In genomic region chr14:69701857-69702256, GRCh38 we compare ENCODE assay signal across 1 cellular context.
TF ChIP-seq lines count a peak whose summit lies in the region.

No MANE protein-coding gene starts in this region.

TF ChIP-seq in K562, 482 proteins besides CTCF, POLR2A, EP300 and RAD21 (continued from another document and continues in another):
- TF ChIP-seq ETV6 (IDR thresholded peaks at IDR 0.05; ENCODE audit: borderline replicate concordance in 1 of 2, low read depth in 2 of 2, low read length in 1 of 2) (no peak), ETV6 (CRISPR knock-in tag; IDR thresholded peaks at IDR 0.05; ENCODE audit: borderline replicate concordance) (no peak), GABPB1 (CRISPR knock-in tag; IDR thresholded peaks at IDR 0.05) (no peak), TRIM28 (IDR thresholded peaks at IDR 0.05) (no peak), GTF2B (IDR thresholded peaks at IDR 0.05; ENCODE audit: extremely low read depth, insufficient read length) (no peak), KDM1A (IDR thresholded peaks at IDR 0.05) (peak in 1 of 2 experiments; percentile 10; a peak in 1 of 4 replicates), ZNF184 (CRISPR knock-in tag; IDR thresholded peaks at IDR 0.05) (no peak), U2AF1 (optimal IDR thresholded peaks at IDR 0.05; ENCODE audit: low read depth, low read length) (no peak), DEAF1 (CRISPR knock-in tag; IDR thresholded peaks at IDR 0.05) (no peak), ZNF644 (tag; IDR thresholded peaks at IDR 0.05; ENCODE audit: low read depth) (no peak), KDM5B (IDR thresholded peaks at IDR 0.05; ENCODE audit: insufficient replicate concordance, low read depth, low read length) (no peak), RAD51 (IDR thresholded peaks at IDR 0.05; ENCODE audit: borderline replicate concordance, low read depth) (no peak), NR3C1 (CRISPR knock-in tag; IDR thresholded peaks at IDR 0.05) (no peak), CCAR2 (IDR thresholded peaks at IDR 0.05; ENCODE audit: low read depth, low read length) (no peak), FUS (optimal IDR thresholded peaks at IDR 0.05; ENCODE audit: low read depth, low read length) (no peak), ASH1L (IDR thresholded peaks at IDR 0.05; ENCODE audit: borderline replicate concordance, low read depth, partially characterized antibody) (no peak), ETV5 (CRISPR knock-in tag; IDR thresholded peaks at IDR 0.05; ENCODE audit: low read depth) (no peak), TCF7L2 (IDR thresholded peaks at IDR 0.05; ENCODE audit: low read depth, low read length) (no peak), NRF1 (conservative IDR thresholded peaks at IDR 0.05 in 1 of 2, IDR thresholded peaks at IDR 0.05 in 1 of 2) (no peak), ARID1B (IDR thresholded peaks at IDR 0.05) (peak; percentile 92), ZNF133 (CRISPR knock-in tag; IDR thresholded peaks at IDR 0.05) (no peak), EHMT2 (IDR thresholded peaks at IDR 0.05) (no peak), ETS1 (conservative IDR thresholded peaks at IDR 0.05; ENCODE audit: control insufficient read depth, low read depth, low read length) (no peak), HNRNPLL (IDR thresholded peaks at IDR 0.05; ENCODE audit: low read depth, low read length, poor library complexity, severe bottlenecking) (no peak), ATF3 (IDR thresholded peaks at IDR 0.05) (no peak), ATF3 (CRISPR knock-in tag; conservative IDR thresholded peaks at IDR 0.05) (no peak), REST (CRISPR knock-in tag; IDR thresholded peaks at IDR 0.05; ENCODE audit: low read depth) (no peak), HDAC8 (tag; IDR thresholded peaks at IDR 0.05) (no peak)
- TF ChIP-seq, protein P1, sequence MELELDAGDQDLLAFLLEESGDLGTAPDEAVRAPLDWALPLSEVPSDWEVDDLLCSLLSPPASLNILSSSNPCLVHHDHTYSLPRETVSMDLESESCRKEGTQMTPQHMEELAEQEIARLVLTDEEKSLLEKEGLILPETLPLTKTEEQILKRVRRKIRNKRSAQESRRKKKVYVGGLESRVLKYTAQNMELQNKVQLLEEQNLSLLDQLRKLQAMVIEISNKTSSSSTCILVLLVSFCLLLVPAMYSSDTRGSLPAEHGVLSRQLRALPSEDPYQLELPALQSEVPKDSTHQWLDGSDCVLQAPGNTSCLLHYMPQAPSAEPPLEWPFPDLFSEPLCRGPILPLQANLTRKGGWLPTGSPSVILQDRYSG (tag; conservative IDR thresholded peaks at IDR 0.05; ENCODE audit: low read depth), result peak; percentile 54
- TF ChIP-seq, protein P2, sequence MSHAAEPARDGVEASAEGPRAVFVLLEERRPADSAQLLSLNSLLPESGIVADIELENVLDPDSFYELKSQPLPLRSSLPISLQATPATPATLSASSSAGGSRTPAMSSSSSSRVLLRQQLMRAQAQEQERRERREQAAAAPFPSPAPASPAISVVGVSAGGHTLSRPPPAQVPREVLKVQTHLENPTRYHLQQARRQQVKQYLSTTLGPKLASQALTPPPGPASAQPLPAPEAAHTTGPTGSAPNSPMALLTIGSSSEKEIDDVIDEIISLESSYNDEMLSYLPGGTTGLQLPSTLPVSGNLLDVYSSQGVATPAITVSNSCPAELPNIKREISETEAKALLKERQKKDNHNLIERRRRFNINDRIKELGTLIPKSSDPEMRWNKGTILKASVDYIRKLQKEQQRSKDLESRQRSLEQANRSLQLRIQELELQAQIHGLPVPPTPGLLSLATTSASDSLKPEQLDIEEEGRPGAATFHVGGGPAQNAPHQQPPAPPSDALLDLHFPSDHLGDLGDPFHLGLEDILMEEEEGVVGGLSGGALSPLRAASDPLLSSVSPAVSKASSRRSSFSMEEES (CRISPR knock-in tag; IDR thresholded peaks at IDR 0.05), result no peak
- TF ChIP-seq, protein P3, sequence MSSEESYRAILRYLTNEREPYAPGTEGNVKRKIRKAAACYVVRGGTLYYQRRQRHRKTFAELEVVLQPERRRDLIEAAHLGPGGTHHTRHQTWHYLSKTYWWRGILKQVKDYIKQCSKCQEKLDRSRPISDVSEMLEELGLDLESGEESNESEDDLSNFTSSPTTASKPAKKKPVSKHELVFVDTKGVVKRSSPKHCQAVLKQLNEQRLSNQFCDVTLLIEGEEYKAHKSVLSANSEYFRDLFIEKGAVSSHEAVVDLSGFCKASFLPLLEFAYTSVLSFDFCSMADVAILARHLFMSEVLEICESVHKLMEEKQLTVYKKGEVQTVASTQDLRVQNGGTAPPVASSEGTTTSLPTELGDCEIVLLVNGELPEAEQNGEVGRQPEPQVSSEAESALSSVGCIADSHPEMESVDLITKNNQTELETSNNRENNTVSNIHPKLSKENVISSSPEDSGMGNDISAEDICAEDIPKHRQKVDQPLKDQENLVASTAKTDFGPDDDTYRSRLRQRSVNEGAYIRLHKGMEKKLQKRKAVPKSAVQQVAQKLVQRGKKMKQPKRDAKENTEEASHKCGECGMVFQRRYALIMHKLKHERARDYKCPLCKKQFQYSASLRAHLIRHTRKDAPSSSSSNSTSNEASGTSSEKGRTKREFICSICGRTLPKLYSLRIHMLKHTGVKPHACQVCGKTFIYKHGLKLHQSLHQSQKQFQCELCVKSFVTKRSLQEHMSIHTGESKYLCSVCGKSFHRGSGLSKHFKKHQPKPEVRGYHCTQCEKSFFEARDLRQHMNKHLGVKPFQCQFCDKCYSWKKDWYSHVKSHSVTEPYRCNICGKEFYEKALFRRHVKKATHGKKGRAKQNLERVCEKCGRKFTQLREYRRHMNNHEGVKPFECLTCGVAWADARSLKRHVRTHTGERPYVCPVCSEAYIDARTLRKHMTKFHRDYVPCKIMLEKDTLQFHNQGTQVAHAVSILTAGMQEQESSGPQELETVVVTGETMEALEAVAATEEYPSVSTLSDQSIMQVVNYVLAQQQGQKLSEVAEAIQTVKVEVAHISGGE (CRISPR knock-in tag; IDR thresholded peaks at IDR 0.05), result no peak; a peak in 1 of 6 replicates
- TF ChIP-seq, protein P4, sequence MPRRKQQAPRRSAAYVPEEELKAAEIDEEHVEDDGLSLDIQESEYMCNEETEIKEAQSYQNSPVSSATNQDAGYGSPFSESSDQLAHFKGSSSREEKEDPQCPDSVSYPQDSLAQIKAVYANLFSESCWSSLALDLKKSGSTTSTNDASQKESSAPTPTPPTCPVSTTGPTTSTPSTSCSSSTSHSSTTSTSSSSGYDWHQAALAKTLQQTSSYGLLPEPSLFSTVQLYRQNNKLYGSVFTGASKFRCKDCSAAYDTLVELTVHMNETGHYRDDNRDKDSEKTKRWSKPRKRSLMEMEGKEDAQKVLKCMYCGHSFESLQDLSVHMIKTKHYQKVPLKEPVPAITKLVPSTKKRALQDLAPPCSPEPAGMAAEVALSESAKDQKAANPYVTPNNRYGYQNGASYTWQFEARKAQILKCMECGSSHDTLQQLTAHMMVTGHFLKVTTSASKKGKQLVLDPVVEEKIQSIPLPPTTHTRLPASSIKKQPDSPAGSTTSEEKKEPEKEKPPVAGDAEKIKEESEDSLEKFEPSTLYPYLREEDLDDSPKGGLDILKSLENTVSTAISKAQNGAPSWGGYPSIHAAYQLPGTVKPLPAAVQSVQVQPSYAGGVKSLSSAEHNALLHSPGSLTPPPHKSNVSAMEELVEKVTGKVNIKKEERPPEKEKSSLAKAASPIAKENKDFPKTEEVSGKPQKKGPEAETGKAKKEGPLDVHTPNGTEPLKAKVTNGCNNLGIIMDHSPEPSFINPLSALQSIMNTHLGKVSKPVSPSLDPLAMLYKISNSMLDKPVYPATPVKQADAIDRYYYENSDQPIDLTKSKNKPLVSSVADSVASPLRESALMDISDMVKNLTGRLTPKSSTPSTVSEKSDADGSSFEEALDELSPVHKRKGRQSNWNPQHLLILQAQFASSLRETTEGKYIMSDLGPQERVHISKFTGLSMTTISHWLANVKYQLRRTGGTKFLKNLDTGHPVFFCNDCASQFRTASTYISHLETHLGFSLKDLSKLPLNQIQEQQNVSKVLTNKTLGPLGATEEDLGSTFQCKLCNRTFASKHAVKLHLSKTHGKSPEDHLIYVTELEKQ (CRISPR knock-in tag; IDR thresholded peaks at IDR 0.05), result no peak
- TF ChIP-seq, protein P5, sequence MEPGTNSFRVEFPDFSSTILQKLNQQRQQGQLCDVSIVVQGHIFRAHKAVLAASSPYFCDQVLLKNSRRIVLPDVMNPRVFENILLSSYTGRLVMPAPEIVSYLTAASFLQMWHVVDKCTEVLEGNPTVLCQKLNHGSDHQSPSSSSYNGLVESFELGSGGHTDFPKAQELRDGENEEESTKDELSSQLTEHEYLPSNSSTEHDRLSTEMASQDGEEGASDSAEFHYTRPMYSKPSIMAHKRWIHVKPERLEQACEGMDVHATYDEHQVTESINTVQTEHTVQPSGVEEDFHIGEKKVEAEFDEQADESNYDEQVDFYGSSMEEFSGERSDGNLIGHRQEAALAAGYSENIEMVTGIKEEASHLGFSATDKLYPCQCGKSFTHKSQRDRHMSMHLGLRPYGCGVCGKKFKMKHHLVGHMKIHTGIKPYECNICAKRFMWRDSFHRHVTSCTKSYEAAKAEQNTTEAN (CRISPR knock-in tag; IDR thresholded peaks at IDR 0.05), result no peak
- TF ChIP-seq, protein P6, sequence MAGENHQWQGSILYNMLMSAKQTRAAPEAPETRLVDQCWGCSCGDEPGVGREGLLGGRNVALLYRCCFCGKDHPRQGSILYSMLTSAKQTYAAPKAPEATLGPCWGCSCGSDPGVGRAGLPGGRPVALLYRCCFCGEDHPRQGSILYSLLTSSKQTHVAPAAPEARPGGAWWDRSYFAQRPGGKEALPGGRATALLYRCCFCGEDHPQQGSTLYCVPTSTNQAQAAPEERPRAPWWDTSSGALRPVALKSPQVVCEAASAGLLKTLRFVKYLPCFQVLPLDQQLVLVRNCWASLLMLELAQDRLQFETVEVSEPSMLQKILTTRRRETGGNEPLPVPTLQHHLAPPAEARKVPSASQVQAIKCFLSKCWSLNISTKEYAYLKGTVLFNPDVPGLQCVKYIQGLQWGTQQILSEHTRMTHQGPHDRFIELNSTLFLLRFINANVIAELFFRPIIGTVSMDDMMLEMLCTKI (IDR thresholded peaks at IDR 0.05; ENCODE audit: partially characterized antibody), result no peak
- TF ChIP-seq, protein P7, sequence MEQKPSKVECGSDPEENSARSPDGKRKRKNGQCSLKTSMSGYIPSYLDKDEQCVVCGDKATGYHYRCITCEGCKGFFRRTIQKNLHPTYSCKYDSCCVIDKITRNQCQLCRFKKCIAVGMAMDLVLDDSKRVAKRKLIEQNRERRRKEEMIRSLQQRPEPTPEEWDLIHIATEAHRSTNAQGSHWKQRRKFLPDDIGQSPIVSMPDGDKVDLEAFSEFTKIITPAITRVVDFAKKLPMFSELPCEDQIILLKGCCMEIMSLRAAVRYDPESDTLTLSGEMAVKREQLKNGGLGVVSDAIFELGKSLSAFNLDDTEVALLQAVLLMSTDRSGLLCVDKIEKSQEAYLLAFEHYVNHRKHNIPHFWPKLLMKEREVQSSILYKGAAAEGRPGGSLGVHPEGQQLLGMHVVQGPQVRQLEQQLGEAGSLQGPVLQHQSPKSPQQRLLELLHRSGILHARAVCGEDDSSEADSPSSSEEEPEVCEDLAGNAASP (IDR thresholded peaks at IDR 0.05), result no peak
